ENCODE assay signal across 9 cellular contexts in genomic region chr10:61923210-61924024, GRCh38. TPM values are rescaled to one million over a fixed set of nuclear protein-coding genes. Genes with fewer than 3 reads are reported as not detected.
DNase-seq lines count a peak whose midpoint lies in the region; ATAC-seq, FAIRE-seq and TF ChIP-seq lines count a peak whose summit lies in the region.
"Had no signal": no experiment of that assay in that cellular context is flagged by ENCODE, and none has a peak within 500 bp of the region (broad histone marks: within the 10 kb centered on the region; RNA-seq: fewer than 3 reads in every experiment).

No MANE protein-coding gene starts in this region.

- H3K9me3 ChIP-seq in GM23248 (ENCODE audit: low read depth) (no peaks in the 10 kb centered on the region), RWPE2 (ENCODE audit: severe bottlenecking) (peaks cover under 1% of the 10 kb centered on the region), pancreas (no peaks in the 10 kb centered on the region)
- H3K9me3 ChIP-seq: thyroid gland had no signal

- H3K27me3 ChIP-seq in GM23248 (replicated peaks; ENCODE audit: insufficient read depth) (no peaks in the 10 kb centered on the region), RWPE2 (ENCODE audit: insufficient read depth, poor library complexity, severe bottlenecking) (no peaks in the 10 kb centered on the region), pancreas (no peaks in the 10 kb centered on the region)
- H3K27me3 ChIP-seq: thyroid gland had no signal

- TF ChIP-seq CTCF in RWPE2 (IDR thresholded peaks at IDR 0.05; ENCODE audit: poor library complexity, severe bottlenecking) (no peak), fibroblast of mammary gland (conservative IDR thresholded peaks at IDR 0.05; ENCODE audit: control insufficient read depth, insufficient read depth, low read depth, low read length) (no peak), pancreas (IDR thresholded peaks at IDR 0.05) (no peak)

- H3K27ac ChIP-seq in GM23248 (no peak overlapping the region), RWPE2 (ENCODE audit: poor library complexity, severe bottlenecking) (no peak overlapping the region), pancreas (peak overlapping the region in 1 of 4 donors; percentile 17)
- H3K27ac ChIP-seq: thyroid gland had no signal

- H3K4me3 ChIP-seq in GM23248 (no peak overlapping the region), RWPE2 (ENCODE audit: severe bottlenecking) (no peak overlapping the region), fibroblast of mammary gland (ENCODE audit: control insufficient read depth, low read depth, low read length) (no peak overlapping the region), pancreas (no peak overlapping the region)
- H3K4me3 ChIP-seq: thyroid gland had no signal

- H3K9ac ChIP-seq in GM23248, result no peak overlapping the region

- intact Hi-C loops in pancreas (cut with DNase I), result no loop called here

- no peaks in the 10 kb centered on the region for H3K9me2 ChIP-seq in GM23248 (ENCODE audit: insufficient read depth)

- no peak for FAIRE-seq in pancreas (lab: Jason Lieb, UNC)

- H3K36me3 ChIP-seq in GM23248 (ENCODE audit: low read depth) (no peaks in the 10 kb centered on the region), RWPE2 (ENCODE audit: low read depth) (0 out of 2 replicates have a peak, but pooled peaks cover 6% of the 10 kb centered on the region), pancreas (no peaks in the 10 kb centered on the region)
- H3K36me3 ChIP-seq: thyroid gland had no signal

- peaks cover 10% of the 10 kb centered on the region for H3K4me1 ChIP-seq in GM23248 (ENCODE audit: insufficient read depth)
- no peaks in the 10 kb centered on the region for H3K4me1 ChIP-seq in RWPE2 (ENCODE audit: insufficient read depth, poor library complexity, severe bottlenecking)
- H3K4me1 ChIP-seq in pancreas, result peaks cover 0 to 9% (median 6%) of the 10 kb centered on the region in 3 donors
- H3K4me1 ChIP-seq: thyroid gland had no signal

- H2AFZ ChIP-seq in GM23248, result no peak overlapping the region

- ATAC-seq in RWPE2 (ENCODE audit: low read depth) (peak; percentile 58; the same call in 2 of the 3 replicates), pancreas (peak; percentile 88 to 93 (median 90)), HG03097 (IDR thresholded peaks at IDR 0.05; ENCODE audit: low FRiP score, unreplicated experiment) (no peak)

- WGBS in GM23248 (ENCODE audit: low coverage in 1 of 2, low lambda C conversion rate in 2 of 2, missing lambda C conversion rate in 2 of 2), 2 experiments, result 72 to 73% methylated on average over 6 of the region's 6 CpGs
- 24 to 32% methylated on average over 6 of the region's 6 CpGs for WGBS in pancreas, 2 donors

- DNase-seq in GM23248 (peak; percentile 73), RWPE2 (ENCODE audit: low spot score) (no peak), fibroblast of mammary gland (ENCODE audit: low read depth) (peak; percentile 91), pancreas (peak in 2 of 6 donors; percentile 21 to 28), NCI-H2081 (lab: John Stamatoyannopoulos, UW) (no peak), 8988T (no peak)
- DNase-seq: NCI-H774, thyroid gland had no signal

- peaks cover 25% of the 10 kb centered on the region for H3F3A ChIP-seq in GM23248 (ENCODE audit: insufficient read depth)

- in situ Hi-C loops in GM23248 (cut with MboI), result loop anchor here (25.0 kb wide), 1 partner anchor 314 kb away; no protein-coding TSS in a partner anchor

- H4K20me1 ChIP-seq in GM23248 (ENCODE audit: insufficient read depth), result no peaks in the 10 kb centered on the region

- H3K79me2 ChIP-seq in GM23248 (ENCODE audit: insufficient read depth), result peaks cover 98% of the 10 kb centered on the region

- H3K4me2 ChIP-seq in GM23248 (ENCODE audit: unreplicated experiment), result no peak overlapping the region

RNA-seq across cellular contexts. Expression of gene ARID5B, which starts 21.9 kb away (rescaled TPM):
- total RNA-seq in GM23248 (2014; rRNA removed; shearing (Covaris generic)), result 56.7 and 60.6 TPM in 2 replicates
- polyA plus RNA-seq in GM23248 (2016; fragmentation: Nextera tagmentation; extraction: Ambion mirVana), result 76.8 and 78.8 TPM in 2 replicates
- 10 to 100 TPM in 2 of 6 donors, 1 to 10 TPM in 4; 2.6 to 13.0 (median 6.8) TPM for total RNA-seq in pancreas
- polyA plus RNA-seq in pancreas, result 1 to 10 TPM; 2.6 to 3.9 TPM

Comparison
In these comparisons a context has a peak if more than half of its experiments do, and no peak if none do; other contexts are left out.
1. DNase-seq: peak in GM23248 (single experiment) and fibroblast of mammary gland (single experiment); none in RWPE2 (single experiment), NCI-H2081 (0 of 2) and 8988T (single experiment).